Comparison of ENCODE assay signal across 20 cellular contexts in the genomic region with DNA sequence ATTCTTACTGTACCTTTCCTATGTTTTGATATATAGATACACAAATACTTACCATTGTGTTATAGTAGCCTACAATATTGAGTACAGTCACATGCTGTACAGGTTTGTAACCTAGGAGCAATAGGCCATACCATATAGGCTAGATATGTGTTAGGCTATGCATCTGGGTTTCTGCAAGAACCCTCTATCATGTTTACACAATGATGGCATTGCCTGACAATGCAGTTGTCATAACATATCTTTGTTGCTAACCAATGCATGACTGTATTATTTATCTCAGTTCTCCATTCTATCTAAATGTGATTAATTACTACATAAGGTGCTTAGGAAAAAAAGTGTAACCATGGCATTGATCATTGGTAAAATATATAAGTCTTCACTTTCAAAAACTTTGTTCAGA. TPM values are rescaled to one million over a fixed set of nuclear protein-coding genes. Genes with fewer than 3 reads are reported as not detected.
DNase-seq lines count a peak whose midpoint lies in the region; ATAC-seq and TF ChIP-seq lines count a peak whose summit lies in the region.
"Had no signal": no experiment of that assay in that cellular context is flagged by ENCODE, and none has a peak within 500 bp of the region (broad histone marks: within the 10 kb centered on the region; RNA-seq: fewer than 3 reads in every experiment).

No MANE protein-coding gene starts in this region.

- no peaks in the 10 kb centered on the region for H3K79me2 ChIP-seq in GM23248 (ENCODE audit: insufficient read depth)

- no peaks in the 10 kb centered on the region for H3K36me3 Mint-ChIP-seq in Caco-2 (ENCODE audit: insufficient read depth, unreplicated experiment)

- peak; percentile 22 for DNase-seq in GM23248
- DNase-seq in LHCN-M2 (ENCODE audit: low read depth) = peak; percentile 21
- DNase-seq in choroid plexus epithelial cell (ENCODE audit: low read depth) = peak; percentile 20
- DNase-seq in body of pancreas = no peak
- no peak for DNase-seq in Caco-2
- DNase-seq: activated CD4-positive, alpha-beta T cell treated with anti-CD3 and anti-CD28 coated beads for 4 hours; activated effector memory CD4-positive, alpha-beta T cell treated with Interleukin-2 at 50 U/mL for 16 hours; activated naive CD8-positive, alpha-beta T cell treated with anti-CD3 and anti-CD28 coated beads, Interleukin-2, amount 50 U/mL, for 24 hours; NCI-H2081 treated with DMSO at 0.1 percent for 48 hours; stimulated activated CD4-positive, alpha-beta T cell treated with anti-CD3 and anti-CD28 coated beads, Interleukin-2, amount 100 ng/mL, for 24 hours; stimulated activated naive CD8-positive, alpha-beta T cell treated with anti-CD3 and anti-CD28 coated beads, Interleukin-15, Interleukin-2, amounts not matched to agents 100 U/mL and 50 U/mL, for 24 hours; SW 1271; tibial artery had no signal

- H3K4me1 ChIP-seq in GM23248 (ENCODE audit: insufficient read depth) (0 out of 2 replicates have a peak, but pooled peaks cover 7% of the 10 kb centered on the region), body of pancreas (no peaks in the 10 kb centered on the region), Caco-2 (0 out of 2 replicates have a peak, but pooled peaks cover 9% of the 10 kb centered on the region)
- H3K4me1 ChIP-seq: breast epithelium, prostate gland, tibial artery had no signal

- no peaks in the 10 kb centered on the region for H3K9me3 ChIP-seq in GM23248 (ENCODE audit: low read depth)
- no peaks in the 10 kb centered on the region for H3K9me3 ChIP-seq in body of pancreas
- H3K9me3 ChIP-seq in Caco-2 = no peaks in the 10 kb centered on the region
- H3K9me3 ChIP-seq: breast epithelium, prostate gland, tibial artery had no signal

- CTCF ChIA-PET in Caco-2 (lab: Charles Lee) = no interaction called here

- no peaks in the 10 kb centered on the region for H3K27me3 Mint-ChIP-seq in Caco-2 (ENCODE audit: insufficient read depth, unreplicated experiment)

- no peak for TF ChIP-seq CTCF in choroid plexus epithelial cell (conservative IDR thresholded peaks at IDR 0.05; ENCODE audit: low read depth, low read length)
- no peak for TF ChIP-seq CTCF in body of pancreas (IDR thresholded peaks at IDR 0.05)
- no peak for TF ChIP-seq CTCF in Caco-2 (IDR thresholded peaks at IDR 0.05; ENCODE audit: insufficient read depth in 1 of 2, low read depth in 1 of 2, low read length in 1 of 2, severe bottlenecking in 1 of 2, unreplicated experiment in 1 of 2)

- no peak for TF ChIP-seq POLR2A in body of pancreas (IDR thresholded peaks at IDR 0.05)

- H3K4me1 Mint-ChIP-seq in Caco-2 (ENCODE audit: low read depth, unreplicated experiment) = no peaks in the 10 kb centered on the region
- H3K4me1 Mint-ChIP-seq: activated naive CD8-positive, alpha-beta T cell treated with anti-CD3 and anti-CD28 coated beads, Interleukin-2, amount 50 U/mL, for 24 hours had no signal

- H3F3A ChIP-seq in GM23248 (ENCODE audit: insufficient read depth) = 0 out of 2 replicates have a peak, but pooled peaks cover 6% of the 10 kb centered on the region

- H3K27ac Mint-ChIP-seq in Caco-2 (ENCODE audit: unreplicated experiment) = no peak overlapping the region
- H3K27ac Mint-ChIP-seq: activated naive CD8-positive, alpha-beta T cell treated with anti-CD3 and anti-CD28 coated beads, Interleukin-2, amount 50 U/mL, for 24 hours had no signal

- no peak overlapping the region for H3K4me3 ChIP-seq in GM23248
- no peak overlapping the region for H3K4me3 ChIP-seq in choroid plexus epithelial cell (ENCODE audit: low read depth, low read length)
- H3K4me3 ChIP-seq in body of pancreas = no peak overlapping the region
- H3K4me3 ChIP-seq in Caco-2 (ENCODE audit: low read depth, low read length) = no peak overlapping the region
- H3K4me3 ChIP-seq: breast epithelium, prostate gland, tibial artery had no signal

- H3K36me3 ChIP-seq in GM23248 (ENCODE audit: low read depth) = no peaks in the 10 kb centered on the region
- H3K36me3 ChIP-seq in body of pancreas (replicated peaks in 1 of 2; ENCODE audit: insufficient read depth in 1 of 2, low read depth in 2 of 2) = no peaks in the 10 kb centered on the region
- H3K36me3 ChIP-seq in Caco-2 (ENCODE audit: control insufficient read depth, insufficient read depth, low read length) = no peaks in the 10 kb centered on the region
- H3K36me3 ChIP-seq: breast epithelium, prostate gland, tibial artery had no signal

- in situ Hi-C loops in GM23248 (cut with MboI) = no loop called here

- POLR2A ChIA-PET in Caco-2 (lab: Charles Lee) = no interaction called here

- no TSS peak for BruUV-seq in Caco-2 (replicated peaks; lab: Mats Ljungman, UMichigan)

- H3K9me2 ChIP-seq in GM23248 (ENCODE audit: insufficient read depth) = no peaks in the 10 kb centered on the region

- intact Hi-C loops in body of pancreas (cut with DNase I) = loop anchor here (10.0 kb wide), 1 partner anchor 105 kb away; no protein-coding TSS in a partner anchor
- intact Hi-C loops in Caco-2 (cut with micrococcal nuclease; ENCODE audit: unreplicated experiment) = no loop called here

- ATAC-seq in body of pancreas = no peak
- ATAC-seq in HG02870 (IDR thresholded peaks at IDR 0.05; ENCODE audit: unreplicated experiment) = no peak
- ATAC-seq in HG02610 (IDR thresholded peaks at IDR 0.05; ENCODE audit: unreplicated experiment) = no peak
- ATAC-seq: activated naive CD8-positive, alpha-beta T cell treated with anti-CD3 and anti-CD28 coated beads, Interleukin-2, amount 50 U/mL, for 24 hours; stimulated activated naive CD8-positive, alpha-beta T cell treated with anti-CD3 and anti-CD28 coated beads, Interleukin-15, Interleukin-2, amounts not matched to agents 100 U/mL and 50 U/mL, for 24 hours had no signal

- no peak overlapping the region for H3K4me2 ChIP-seq in GM23248 (ENCODE audit: unreplicated experiment)

- no peak overlapping the region for H2AFZ ChIP-seq in GM23248

- H3K4me3 Mint-ChIP-seq in Caco-2 (ENCODE audit: unreplicated experiment) = no peak overlapping the region
- H3K4me3 Mint-ChIP-seq: activated naive CD8-positive, alpha-beta T cell treated with anti-CD3 and anti-CD28 coated beads, Interleukin-2, amount 50 U/mL, for 24 hours; neural crest cell had no signal

- H3K27ac ChIP-seq in GM23248 (no peak overlapping the region), body of pancreas (no peak overlapping the region)
- H3K27ac ChIP-seq: breast epithelium, prostate gland, RWPE1, tibial artery had no signal

- H3K9ac ChIP-seq in GM23248 = no peak overlapping the region

- H3K9me3 Mint-ChIP-seq in Caco-2 (ENCODE audit: unreplicated experiment) = no peaks in the 10 kb centered on the region
- H3K9me3 Mint-ChIP-seq: activated naive CD8-positive, alpha-beta T cell treated with anti-CD3 and anti-CD28 coated beads, Interleukin-2, amount 50 U/mL, for 24 hours; neural crest cell had no signal

- no peaks in the 10 kb centered on the region for H4K20me1 ChIP-seq in GM23248 (ENCODE audit: insufficient read depth)

- H3K27me3 ChIP-seq in GM23248 (replicated peaks; ENCODE audit: insufficient read depth) = no peaks in the 10 kb centered on the region
- H3K27me3 ChIP-seq in body of pancreas = no peaks in the 10 kb centered on the region
- no peaks in the 10 kb centered on the region for H3K27me3 ChIP-seq in Caco-2 (replicated peaks; ENCODE audit: control insufficient read depth, insufficient read depth, low read length)
- H3K27me3 ChIP-seq: breast epithelium had no signal

RNA-seq across cellular contexts. Expression of a gene that starts 10.0 kb away (rescaled TPM):
- total RNA-seq in GM23248 (2014; rRNA removed; shearing (Covaris generic)) = 80.4 and 84.4 TPM in 2 replicates
- polyA plus RNA-seq in GM23248 (2016; fragmentation: Nextera tagmentation; extraction: Ambion mirVana) = 108 and 113 TPM in 2 replicates
- total RNA-seq in LHCN-M2 (2014; rRNA removed) (94.5 and 95.1 TPM in 2 replicates), body of pancreas (10 to 100 TPM; 79.1 to 87.2 TPM), Caco-2 (2022) (54.5 and 56.2 TPM in 2 replicates)
- 47.9 TPM for polyA plus RNA-seq in LHCN-M2 (2012)

RNA-seq across cellular contexts. Expression of a gene that starts 40.8 kb away (rescaled TPM):
- 0.25 TPM in 1 of 2 replicates, not detected in the other for total RNA-seq in GM23248 (2014; rRNA removed; shearing (Covaris generic))
- 0.25 TPM in 1 of 2 replicates, not detected in the other for polyA plus RNA-seq in GM23248 (2016; fragmentation: Nextera tagmentation; extraction: Ambion mirVana)
- total RNA-seq in LHCN-M2 (2014; rRNA removed) = 619 and 636 TPM in 2 replicates
- 307 TPM for polyA plus RNA-seq in LHCN-M2 (2012)
- total RNA-seq in body of pancreas = not detected
- not detected in 2 replicates for total RNA-seq in Caco-2 (2022)
- total RNA-seq: breast epithelium, dermis microvascular lymphatic vessel endothelial cell, neural crest cell had no signal

Comparison
In these comparisons a context has a peak if more than half of its experiments do, and no peak if none do; other contexts are left out.
1. DNase-seq: peak in GM23248 (single experiment), LHCN-M2 (single experiment) and choroid plexus epithelial cell (single experiment); none in body of pancreas (0 of 4) and Caco-2 (0 of 2).
2. RNA of a gene that starts 40.8 kb away (total RNA-seq): 619 to 636 TPM in LHCN-M2; 0.25 TPM in GM23248, not detected in body of pancreas and not detected in Caco-2; every median in the first group is over 100 times any median in the second.